In genomic region chr11:63610604-63611394, GRCh38 we compare ENCODE assay signal across 9 cellular contexts. TPM values are rescaled to one million over a fixed set of nuclear protein-coding genes. Genes with fewer than 3 reads are reported as not detected.
DNase-seq lines count a peak whose midpoint lies in the region; ATAC-seq and TF ChIP-seq lines count a peak whose summit lies in the region.
"Had no signal": no experiment of that assay in that cellular context is flagged by ENCODE, and none has a peak within 500 bp of the region (broad histone marks: within the 10 kb centered on the region; RNA-seq: fewer than 3 reads in every experiment).

No MANE protein-coding gene starts in this region.

- H3K4me3 Mint-ChIP-seq in neural crest cell: peak overlapping the region; percentile 28

- H3K79me2 ChIP-seq in SK-N-SH (ENCODE audit: insufficient read depth): no peaks in the 10 kb centered on the region

- H3K36me3 Mint-ChIP-seq in neural crest cell (ENCODE audit: low read depth): no peaks in the 10 kb centered on the region

- TF ChIP-seq CTCF in neural crest cell (conservative IDR thresholded peaks at IDR 0.05) (no peak), SK-N-SH (IDR thresholded peaks at IDR 0.05) (no peak)

- no peak overlapping the region for H3K27ac Mint-ChIP-seq in neural crest cell (ENCODE audit: unreplicated experiment)

- no peak for TF ChIP-seq EP300 in SK-N-SH (IDR thresholded peaks at IDR 0.05; ENCODE audit: borderline replicate concordance in 1 of 2, low read depth in 1 of 2, low read length in 1 of 2)

- H3K9ac ChIP-seq in SK-N-SH: no peak overlapping the region

- 82% methylated on average over 14 of the region's 14 CpGs for WGBS in SK-N-SH (ENCODE audit: low lambda C conversion rate)

- TF ChIP-seq RAD21 in SK-N-SH (IDR thresholded peaks at IDR 0.05; ENCODE audit: low read length): no peak

- H3F3A ChIP-seq in SK-N-SH (replicated peaks; ENCODE audit: insufficient read depth): peaks cover 9% of the 10 kb centered on the region

- peaks cover 14 to 15% of the 10 kb centered on the region in 2 experiments for H3K4me1 ChIP-seq in SK-N-SH (ENCODE audit: control insufficient read depth in 1 of 2, insufficient read depth in 2 of 2, low read depth in 1 of 2, low read length in 1 of 2)

- CTCF ChIA-PET in SK-N-SH (lab: Yijun Ruan, JAX): no interaction called here

- H3K4me1 Mint-ChIP-seq in neural crest cell: peaks cover 22% of the 10 kb centered on the region

- no peaks in the 10 kb centered on the region for H3K27me3 ChIP-seq in SK-N-SH (ENCODE audit: insufficient read depth)

- no peak overlapping the region for H2AFZ ChIP-seq in SK-N-SH (ENCODE audit: low read depth)

- no peak overlapping the region for H3K4me3 ChIP-seq in SK-N-SH (ENCODE audit: low read depth in 2 of 2, low read length in 1 of 2)

- no peaks in the 10 kb centered on the region for H3K36me3 ChIP-seq in SK-N-SH (replicated peaks in 1 of 2; ENCODE audit: control insufficient read depth in 1 of 2, insufficient read depth in 2 of 2, low read length in 1 of 2)

- no peak for ATAC-seq in HG03460 (IDR thresholded peaks at IDR 0.05; ENCODE audit: unreplicated experiment)
- ATAC-seq in HG02763 (IDR thresholded peaks at IDR 0.05; ENCODE audit: unreplicated experiment): no peak

- H3K9me2 ChIP-seq in SK-N-SH: no peaks in the 10 kb centered on the region

- no peak overlapping the region for H3K27ac ChIP-seq in SK-N-SH (ENCODE audit: low read depth in 2 of 2, low read length in 1 of 2)

- no peak overlapping the region for H3K4me2 ChIP-seq in SK-N-SH

- no peaks in the 10 kb centered on the region for H4K20me1 ChIP-seq in SK-N-SH (ENCODE audit: insufficient read depth)

- H3K9me3 ChIP-seq in SK-N-SH: no peaks in the 10 kb centered on the region

- in situ Hi-C loops in Caki2 (cut with HindIII; ENCODE audit: low pct_unique_long_range_greater_than_20kb, low sequenced_read_pairs): no loop called here

- H3K27me3 Mint-ChIP-seq in neural crest cell (ENCODE audit: low read depth): peaks cover 69% of the 10 kb centered on the region

- POLR2A ChIA-PET in SK-N-SH (lab: Yijun Ruan, JAX): no interaction called here

- DNase-seq in Caki2 (ENCODE audit: low read depth) (peak; percentile 69), NCI-H2081 treated with DMSO at 0.1 percent for 48 hours (lab: John Stamatoyannopoulos, UW) (peak; percentile 30), dermis blood vessel endothelial cell (peak; percentile 37), neural crest cell (ENCODE audit: low read depth, low spot score) (no peak), cortex of kidney (lab: John Stamatoyannopoulos, UW) (no peak), SK-N-SH (no peak)

- H3K9me3 Mint-ChIP-seq in neural crest cell: no peaks in the 10 kb centered on the region

TF ChIP-seq in SK-N-SH, 30 proteins besides CTCF, POLR2A, EP300 and RAD21:
- TF ChIP-seq USF1 (IDR thresholded peaks at IDR 0.05; ENCODE audit: borderline replicate concordance, low read depth) (no peak), MXI1 (IDR thresholded peaks at IDR 0.05; ENCODE audit: low read depth, low read length) (no peak), TCF12 (IDR thresholded peaks at IDR 0.05) (no peak)

RNA-seq across cellular contexts. Expression of gene PLAAT3, which starts 3.4 kb away (rescaled TPM):
- total RNA-seq in Caki2 (2014; rRNA removed; shearing (Covaris generic); ENCODE audit: low replicate concordance): 163 and 198 TPM in 2 replicates
- 59.1 and 85.3 TPM in 2 replicates for total RNA-seq in dermis blood vessel endothelial cell
- total RNA-seq in neural crest cell: 4.1 and 4.3 TPM in 2 replicates
- polyA plus RNA-seq in SK-N-SH (2012; rRNA removed): 39.6 and 44.0 TPM in 2 replicates
- 32.8 and 36.7 TPM in 2 replicates for polyA plus RNA-seq in SK-N-SH (2012; cell fraction: cytosol; rRNA removed)
- 18.0 and 24.4 TPM in 2 replicates for polyA plus RNA-seq in SK-N-SH (2012; cell fraction: nucleus; rRNA removed)

RNA-seq across cellular contexts. Expression of gene PLAAT2, which starts 47.6 kb away (rescaled TPM):
- 3.4 TPM in 1 of 2 replicates, not detected in the other for total RNA-seq in Caki2 (2014; rRNA removed; shearing (Covaris generic); ENCODE audit: low replicate concordance)
- total RNA-seq in dermis blood vessel endothelial cell (0.14 TPM in 1 of 2 replicates, not detected in the other), neural crest cell (not detected in 2 replicates)
- 0.19 and 0.53 TPM in 2 replicates for polyA plus RNA-seq in SK-N-SH (2012; rRNA removed)
- polyA plus RNA-seq in SK-N-SH (2012; cell fraction: cytosol; rRNA removed): 0.05 and 0.16 TPM in 2 replicates
- polyA plus RNA-seq in SK-N-SH (2012; cell fraction: nucleus; rRNA removed): 1.3 and 1.4 TPM in 2 replicates
- total RNA-seq: NCI-H460 had no signal

Comparison
In these comparisons a context has a peak if more than half of its experiments do, and no peak if none do; other contexts are left out.
1. DNase-seq: peak in Caki2 (single experiment), NCI-H2081 treated with DMSO at 0.1 percent for 48 hours (single experiment) and dermis blood vessel endothelial cell (single experiment); none in neural crest cell (single experiment), cortex of kidney (single experiment) and SK-N-SH (single experiment).
2. RNA of gene PLAAT3, which starts 3.4 kb away (total RNA-seq): 163 to 198 TPM in Caki2 and 59.1 to 85.3 TPM in dermis blood vessel endothelial cell; 4.1 to 4.3 TPM in neural crest cell; every median in the first group is over 10 times any median in the second.